ENCODE assay signal across 25 cellular contexts in the genomic region with DNA sequence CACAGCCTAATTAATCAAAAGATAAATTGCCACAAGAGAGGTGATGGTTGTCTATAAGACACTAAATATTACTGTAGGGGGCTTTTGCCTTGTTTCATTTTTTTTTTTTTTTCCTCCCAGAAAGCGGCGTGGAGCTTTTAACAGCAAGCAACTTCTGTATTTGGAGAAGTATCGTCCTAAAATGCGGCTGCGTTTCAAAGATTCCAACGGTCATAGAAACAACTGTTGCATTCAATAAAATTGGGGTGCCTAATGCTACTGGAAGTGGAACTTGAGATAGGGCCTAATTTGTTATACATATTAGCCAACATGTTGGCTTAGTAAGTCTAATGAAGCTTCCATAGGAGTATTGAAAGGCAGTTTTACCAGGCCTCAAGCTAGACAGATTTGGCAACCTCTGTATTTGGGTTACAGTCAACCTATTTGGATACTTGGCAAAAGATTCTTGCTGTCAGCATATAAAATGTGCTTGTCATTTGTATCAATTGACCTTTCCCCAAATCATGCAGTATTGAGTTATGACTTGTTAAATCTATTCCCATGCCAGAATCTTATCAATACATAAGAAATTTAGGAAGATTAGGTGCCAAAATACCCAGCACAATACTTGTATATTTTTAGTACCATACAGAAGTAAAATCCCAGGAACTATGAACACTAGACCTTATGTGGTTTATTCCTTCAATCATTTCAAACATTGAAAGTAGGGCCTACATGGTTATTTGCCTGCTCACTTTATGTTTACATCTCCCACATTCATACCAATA.
"Had no signal": no experiment of that assay in that cellular context is flagged by ENCODE, and none has a peak within 500 bp of the region (broad histone marks: within the 10 kb centered on the region; RNA-seq: fewer than 3 reads in every experiment).

No MANE protein-coding gene starts in this region.

- H3K27ac ChIP-seq: brain microvascular endothelial cell, cardiac muscle cell, VCaP had no signal

- DNase-seq: activated CD4-positive, alpha-beta memory T cell treated with anti-CD3 and anti-CD28 coated beads, Interleukin-2, amount 10 ng/mL, durations not matched to agents 7 days and 5 days; activated CD4-positive, alpha-beta T cell treated with anti-CD3 and anti-CD28 coated beads for 36 hours; activated CD4-positive, alpha-beta T cell treated with anti-CD3 and anti-CD28 coated beads, Interleukin-2, amount 50 U/mL, for 1 hour; activated gamma-delta T cell; activated naive CD4-positive, alpha-beta T cell treated with anti-CD3 and anti-CD28 coated beads for 36 hours; activated T-cell treated with anti-CD3 and anti-CD28 coated beads for 4 hours; activated T-cell treated with anti-CD3 and anti-CD28 coated beads, Interleukin-2, amount 50 U/mL, for 48 hours; amygdala; brain microvascular endothelial cell; MG63; MV-4-11; NCI-H1092 treated with DMSO at 0.1 percent for 48 hours; NCI-H1417 treated with DMSO at 0.1 percent for 48 hours; NCI-H1694; NCI-H2029; NCI-H2107; NCI-H2171 treated with DMSO at 0.1 percent for 48 hours; NCI-H226; NCI-H526; NCI-H774; SIG-M5; T-helper 1 cell had no signal

- H3K4me3 ChIP-seq: cardiac muscle cell, MG63 had no signal

- H3K9me3 ChIP-seq: MG63 had no signal

- ATAC-seq: activated CD4-positive, alpha-beta T cell treated with anti-CD3 and anti-CD28 coated beads for 36 hours; activated T-helper 17 cell treated with anti-CD3 and anti-CD28 coated beads, Interleukin-2, amount 50 U/mL, for 72 hours had no signal

- H3K27me3 ChIP-seq: brain microvascular endothelial cell, cardiac muscle cell, MG63 had no signal
